In the genomic region with DNA sequence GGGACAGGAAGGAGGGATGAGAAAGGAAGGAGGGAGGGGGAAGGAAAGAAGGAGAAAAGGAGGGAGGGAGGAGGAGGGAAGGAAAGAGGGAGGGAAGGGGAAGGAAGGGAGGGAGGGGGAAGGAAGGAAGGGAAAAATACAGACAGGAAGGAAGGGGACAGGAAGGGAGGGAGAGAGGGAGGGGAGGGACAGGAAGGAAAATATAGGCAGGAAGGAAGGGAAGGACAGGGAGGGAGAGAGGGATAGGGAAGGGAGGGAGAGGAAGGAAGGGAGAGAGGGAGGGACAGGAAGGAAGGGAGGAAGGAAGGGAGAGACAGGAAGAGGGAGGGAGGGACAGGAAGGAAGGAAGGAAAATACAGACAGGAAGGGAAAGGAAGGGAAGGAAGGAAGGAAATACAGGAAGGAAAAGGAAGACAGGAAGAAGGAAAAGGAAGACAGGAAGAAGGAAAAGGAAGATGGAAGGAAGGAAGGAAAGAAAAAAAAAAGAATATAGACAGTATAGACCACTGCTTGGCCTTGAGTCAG, we compare ENCODE assay signal across 19 cellular contexts.
"Had no signal": no experiment of that assay in that cellular context is flagged by ENCODE, and none has a peak within 500 bp of the region (broad histone marks: within the 10 kb centered on the region; RNA-seq: fewer than 3 reads in every experiment).

No MANE protein-coding gene starts in this region.

- H3K27ac Mint-ChIP-seq: activated CD4-positive, alpha-beta T cell treated with anti-CD3 and anti-CD28 coated beads, Interleukin-2, amount 10 ng/mL, durations not matched to agents 24 days and 14 days; activated naive CD8-positive, alpha-beta T cell treated with anti-CD3 and anti-CD28 coated beads, Interleukin-2, amount 50 U/mL, for 24 hours; activated T-helper 1 cell treated with anti-CD3 and anti-CD28 coated beads, Interleukin-12 subunit alpha, Interleukin-12 subunit beta, Interleukin-2, Interleukin-4 antibody, amounts not matched to agents 30 ng/mL and 10 ng/mL and 1 ng/mL, durations not matched to agents 14 hours and 24 hours and 36 hours had no signal

- H3K27me3 Mint-ChIP-seq: activated CD4-positive, alpha-beta T cell treated with anti-CD3 and anti-CD28 coated beads, Interleukin-2, amount 10 ng/mL, durations not matched to agents 24 days and 14 days; activated naive CD8-positive, alpha-beta T cell treated with anti-CD3 and anti-CD28 coated beads, Interleukin-2, amount 50 U/mL, for 24 hours; stimulated activated naive CD8-positive, alpha-beta T cell treated with anti-CD3 and anti-CD28 coated beads, Interleukin-15, amount 100 ng/mL, for 72 hours had no signal

- H3K27ac ChIP-seq: esophagus squamous epithelium, left lung, testis had no signal

- H3K4me1 Mint-ChIP-seq: activated CD4-positive, alpha-beta T cell treated with anti-CD3 and anti-CD28 coated beads, Interleukin-2, amount 10 ng/mL, durations not matched to agents 24 days and 14 days; activated naive CD8-positive, alpha-beta T cell treated with anti-CD3 and anti-CD28 coated beads, Interleukin-2, amount 50 U/mL, for 24 hours; neural crest cell; stimulated activated naive CD8-positive, alpha-beta T cell treated with anti-CD3 and anti-CD28 coated beads, Interleukin-15, amount 100 ng/mL, for 72 hours had no signal

- FAIRE-seq: endometrium, kidney had no signal

- DNase-seq: activated CD4-positive, alpha-beta T cell treated with anti-CD3 and anti-CD28 coated beads, Interleukin-2, amount 10 ng/mL, durations not matched to agents 24 days and 14 days; activated CD4-positive, CD25-positive, alpha-beta regulatory T cell; activated CD8-positive, alpha-beta memory T cell treated with anti-CD3 and anti-CD28 coated beads, Interleukin-2, amount 50 U/mL, for 48 hours; activated naive CD4-positive, alpha-beta T cell; activated naive CD8-positive, alpha-beta T cell treated with anti-CD3 and anti-CD28 coated beads, Interleukin-2, amount 50 U/mL, for 24 hours; aorta; esophagus squamous epithelium; foreskin fibroblast; hippocampal formation; kidney; left lung; stimulated activated naive CD8-positive, alpha-beta T cell treated with anti-CD3 and anti-CD28 coated beads, Interleukin-15, amount 100 ng/mL, for 72 hours; SW 1271; testis had no signal

- ATAC-seq: activated naive CD8-positive, alpha-beta T cell treated with anti-CD3 and anti-CD28 coated beads, Interleukin-2, amount 50 U/mL, for 24 hours; left lung; sciatic nerve; stimulated activated naive CD8-positive, alpha-beta T cell treated with anti-CD3 and anti-CD28 coated beads, Interleukin-15, amount 100 ng/mL, for 72 hours had no signal

- H3K27me3 ChIP-seq: breast epithelium, esophagus squamous epithelium, left lung, testis had no signal

- H3K4me3 ChIP-seq: breast epithelium, esophagus squamous epithelium, left lung, testis had no signal

- H3K9me3 Mint-ChIP-seq: activated CD4-positive, alpha-beta T cell treated with anti-CD3 and anti-CD28 coated beads, Interleukin-2, amount 10 ng/mL, durations not matched to agents 24 days and 14 days; activated naive CD8-positive, alpha-beta T cell treated with anti-CD3 and anti-CD28 coated beads, Interleukin-2, amount 50 U/mL, for 24 hours; activated T-helper 1 cell treated with anti-CD3 and anti-CD28 coated beads, Interleukin-12 subunit alpha, Interleukin-12 subunit beta, Interleukin-2, Interleukin-4 antibody, amounts not matched to agents 30 ng/mL and 10 ng/mL and 1 ng/mL, durations not matched to agents 14 hours and 24 hours and 36 hours; neural crest cell; stimulated activated naive CD8-positive, alpha-beta T cell treated with anti-CD3 and anti-CD28 coated beads, Interleukin-15, amount 100 ng/mL, for 72 hours had no signal

- H3K9me3 ChIP-seq: breast epithelium, esophagus squamous epithelium, testis had no signal

- H3K4me1 ChIP-seq: breast epithelium, testis had no signal

- H3K36me3 ChIP-seq: breast epithelium had no signal

- H3K4me3 Mint-ChIP-seq: activated CD4-positive, alpha-beta T cell treated with anti-CD3 and anti-CD28 coated beads, Interleukin-2, amount 10 ng/mL, durations not matched to agents 24 days and 14 days; activated naive CD8-positive, alpha-beta T cell treated with anti-CD3 and anti-CD28 coated beads, Interleukin-2, amount 50 U/mL, for 24 hours; activated T-helper 1 cell treated with anti-CD3 and anti-CD28 coated beads, Interleukin-12 subunit alpha, Interleukin-12 subunit beta, Interleukin-2, Interleukin-4 antibody, amounts not matched to agents 30 ng/mL and 10 ng/mL and 1 ng/mL, durations not matched to agents 14 hours and 24 hours and 36 hours; neural crest cell; stimulated activated naive CD8-positive, alpha-beta T cell treated with anti-CD3 and anti-CD28 coated beads, Interleukin-15, amount 100 ng/mL, for 72 hours had no signal
